In genomic region chr11:114400222-114400973, GRCh38 we compare ENCODE assay signal across 1 cellular context.
TF ChIP-seq lines count a peak whose summit lies in the region.

A gene with protein sequence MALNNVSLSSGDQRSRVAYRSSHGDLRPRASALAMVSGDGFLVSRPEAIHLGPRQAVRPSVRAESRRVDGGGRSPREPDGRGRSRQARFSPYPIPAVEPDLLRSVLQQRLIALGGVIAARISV (minus strand): TSS chr11:114400511. CDS start chr11:114400331, 180 bp downstream.
Gene RBM7 (plus strand): TSS chr11:114400666. CDS start chr11:114400672, 6 bp downstream.

TF ChIP-seq in HCT116, 20 proteins besides CTCF, POLR2A, EP300 and RAD21 (continued from another document):
- TF ChIP-seq, protein P1, sequence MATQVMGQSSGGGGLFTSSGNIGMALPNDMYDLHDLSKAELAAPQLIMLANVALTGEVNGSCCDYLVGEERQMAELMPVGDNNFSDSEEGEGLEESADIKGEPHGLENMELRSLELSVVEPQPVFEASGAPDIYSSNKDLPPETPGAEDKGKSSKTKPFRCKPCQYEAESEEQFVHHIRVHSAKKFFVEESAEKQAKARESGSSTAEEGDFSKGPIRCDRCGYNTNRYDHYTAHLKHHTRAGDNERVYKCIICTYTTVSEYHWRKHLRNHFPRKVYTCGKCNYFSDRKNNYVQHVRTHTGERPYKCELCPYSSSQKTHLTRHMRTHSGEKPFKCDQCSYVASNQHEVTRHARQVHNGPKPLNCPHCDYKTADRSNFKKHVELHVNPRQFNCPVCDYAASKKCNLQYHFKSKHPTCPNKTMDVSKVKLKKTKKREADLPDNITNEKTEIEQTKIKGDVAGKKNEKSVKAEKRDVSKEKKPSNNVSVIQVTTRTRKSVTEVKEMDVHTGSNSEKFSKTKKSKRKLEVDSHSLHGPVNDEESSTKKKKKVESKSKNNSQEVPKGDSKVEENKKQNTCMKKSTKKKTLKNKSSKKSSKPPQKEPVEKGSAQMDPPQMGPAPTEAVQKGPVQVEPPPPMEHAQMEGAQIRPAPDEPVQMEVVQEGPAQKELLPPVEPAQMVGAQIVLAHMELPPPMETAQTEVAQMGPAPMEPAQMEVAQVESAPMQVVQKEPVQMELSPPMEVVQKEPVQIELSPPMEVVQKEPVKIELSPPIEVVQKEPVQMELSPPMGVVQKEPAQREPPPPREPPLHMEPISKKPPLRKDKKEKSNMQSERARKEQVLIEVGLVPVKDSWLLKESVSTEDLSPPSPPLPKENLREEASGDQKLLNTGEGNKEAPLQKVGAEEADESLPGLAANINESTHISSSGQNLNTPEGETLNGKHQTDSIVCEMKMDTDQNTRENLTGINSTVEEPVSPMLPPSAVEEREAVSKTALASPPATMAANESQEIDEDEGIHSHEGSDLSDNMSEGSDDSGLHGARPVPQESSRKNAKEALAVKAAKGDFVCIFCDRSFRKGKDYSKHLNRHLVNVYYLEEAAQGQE (IDR thresholded peaks at IDR 0.05; ENCODE audit: low read depth), result no peak
- peak; percentile 51 for TF ChIP-seq TCF7L2 (IDR thresholded peaks at IDR 0.05; ENCODE audit: borderline replicate concordance, extremely low read depth, insufficient read depth, insufficient read length)
- no peak for TF ChIP-seq ZNF274 (IDR thresholded peaks at IDR 0.05; ENCODE audit: low read depth, low read length)
- TF ChIP-seq, protein P2, sequence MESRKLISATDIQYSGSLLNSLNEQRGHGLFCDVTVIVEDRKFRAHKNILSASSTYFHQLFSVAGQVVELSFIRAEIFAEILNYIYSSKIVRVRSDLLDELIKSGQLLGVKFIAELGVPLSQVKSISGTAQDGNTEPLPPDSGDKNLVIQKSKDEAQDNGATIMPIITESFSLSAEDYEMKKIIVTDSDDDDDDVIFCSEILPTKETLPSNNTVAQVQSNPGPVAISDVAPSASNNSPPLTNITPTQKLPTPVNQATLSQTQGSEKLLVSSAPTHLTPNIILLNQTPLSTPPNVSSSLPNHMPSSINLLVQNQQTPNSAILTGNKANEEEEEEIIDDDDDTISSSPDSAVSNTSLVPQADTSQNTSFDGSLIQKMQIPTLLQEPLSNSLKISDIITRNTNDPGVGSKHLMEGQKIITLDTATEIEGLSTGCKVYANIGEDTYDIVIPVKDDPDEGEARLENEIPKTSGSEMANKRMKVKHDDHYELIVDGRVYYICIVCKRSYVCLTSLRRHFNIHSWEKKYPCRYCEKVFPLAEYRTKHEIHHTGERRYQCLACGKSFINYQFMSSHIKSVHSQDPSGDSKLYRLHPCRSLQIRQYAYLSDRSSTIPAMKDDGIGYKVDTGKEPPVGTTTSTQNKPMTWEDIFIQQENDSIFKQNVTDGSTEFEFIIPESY (IDR thresholded peaks at IDR 0.05; ENCODE audit: extremely low read depth, insufficient replicate concordance, low read length), result no peak
- TF ChIP-seq, protein P3, sequence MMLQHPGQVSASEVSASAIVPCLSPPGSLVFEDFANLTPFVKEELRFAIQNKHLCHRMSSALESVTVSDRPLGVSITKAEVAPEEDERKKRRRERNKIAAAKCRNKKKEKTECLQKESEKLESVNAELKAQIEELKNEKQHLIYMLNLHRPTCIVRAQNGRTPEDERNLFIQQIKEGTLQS (IDR thresholded peaks at IDR 0.05), result no peak
- peak; percentile 78 for TF ChIP-seq ZFX (IDR thresholded peaks at IDR 0.05)
- peak; percentile 37; the same call in 1 of the 2 replicates for TF ChIP-seq SP1 (IDR thresholded peaks at IDR 0.05; ENCODE audit: low read depth)
